17 cellular contexts compared by ENCODE assay signal in the genomic region with DNA sequence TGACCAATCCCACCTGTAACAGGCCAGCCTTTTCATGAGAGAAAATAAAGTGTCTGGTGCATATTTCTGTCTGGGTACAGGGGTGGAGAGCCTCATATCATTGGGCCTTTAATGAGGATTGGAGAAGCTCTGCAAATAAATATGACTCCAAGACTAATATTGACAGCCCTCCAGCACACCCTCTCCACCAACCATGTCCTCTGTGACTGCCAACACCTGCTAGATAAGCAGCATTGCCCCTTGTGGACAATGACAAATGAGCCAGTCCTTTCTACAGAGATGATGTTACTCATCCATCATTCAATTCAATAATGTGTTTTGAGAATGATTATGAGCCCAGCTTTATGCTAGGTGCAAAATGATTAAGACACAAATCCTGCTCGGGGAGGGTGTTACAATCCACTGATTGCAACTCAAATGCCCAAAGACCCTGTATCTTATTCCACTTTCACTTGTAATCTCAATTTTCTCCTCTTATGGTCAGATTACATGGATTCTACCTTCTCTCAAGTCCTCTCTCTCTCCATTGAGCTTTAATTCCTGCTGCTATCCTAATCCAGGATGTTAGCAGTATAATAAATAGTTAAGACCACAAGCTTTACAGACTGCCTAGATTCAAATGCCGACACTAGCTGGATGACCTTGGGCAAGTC. TPM values are rescaled to one million over a fixed set of nuclear protein-coding genes. Genes with fewer than 3 reads are reported as not detected.
DNase-seq lines count a peak whose midpoint lies in the region; ATAC-seq and TF ChIP-seq lines count a peak whose summit lies in the region.
"Had no signal": no experiment of that assay in that cellular context is flagged by ENCODE, and none has a peak within 500 bp of the region (broad histone marks: within the 10 kb centered on the region; RNA-seq: fewer than 3 reads in every experiment).

No MANE protein-coding gene starts in this region.

- no peak overlapping the region for H3K4me3 ChIP-seq in left ventricle myocardium inferior
- H3K4me3 ChIP-seq: cardiac muscle cell had no signal

- intact Hi-C loops in left ventricle myocardium inferior (cut with micrococcal nuclease), result no loop called here
- intact Hi-C loops in cardiac septum (cut with DNase I), result loop anchor here (2.0 kb wide), 1 partner anchor 48 kb away; no protein-coding TSS in a partner anchor

- DNase-seq in left ventricle myocardium inferior (no peak), cardiac septum (ENCODE audit: low spot score) (no peak), NCI-H187 treated with DMSO at 0.1 percent for 48 hours (lab: John Stamatoyannopoulos, UW) (peak; percentile 10), pons (ENCODE audit: low spot score) (no peak), dermis blood vessel endothelial cell (no peak)
- no peak for DNase-seq in stimulated activated naive B cell treated with anti-CD40 and anti-IgM and Interleukin-4, amounts not matched to agents 10 μg/mL and 1 μg/mL and 100 μg/mL, for 72 hours
- DNase-seq: activated CD4-positive, alpha-beta T cell treated with anti-CD3 and anti-CD28 coated beads, Interleukin-2, amount 50 U/mL, for 48 hours; activated gamma-delta T cell; hypothalamus; stimulated activated naive CD4-positive, alpha-beta T cell treated with Interleukin-2 at 50 U/mL for 16 hours had no signal

- H3K4me1 Mint-ChIP-seq in stimulated activated naive B cell treated with anti-CD40 and anti-IgM and Interleukin-4, amounts not matched to agents 10 μg/mL and 1 μg/mL and 100 μg/mL, for 72 hours, result peaks cover 5 to 7% of the 10 kb centered on the region in 2 donors

- peaks cover 24 to 32% of the 10 kb centered on the region in 2 donors for H3K27me3 Mint-ChIP-seq in stimulated activated naive B cell treated with anti-CD40 and anti-IgM and Interleukin-4, amounts not matched to agents 10 μg/mL and 1 μg/mL and 100 μg/mL, for 72 hours

- H3K27me3 ChIP-seq in left ventricle myocardium inferior (ENCODE audit: low read depth), result peaks cover 30% of the 10 kb centered on the region

- no peak overlapping the region for H3K4me3 Mint-ChIP-seq in stimulated activated naive B cell treated with anti-CD40 and anti-IgM and Interleukin-4, amounts not matched to agents 10 μg/mL and 1 μg/mL and 100 μg/mL, for 72 hours
- H3K4me3 Mint-ChIP-seq: T-helper 1 cell treated with Interleukin-12 subunit alpha and Interleukin-12 subunit beta and Interleukin-4 antibody, amounts not matched to agents 30 μg/mL and 1 μg/mL, for 36 hours had no signal

- H3K36me3 ChIP-seq in left ventricle myocardium inferior, result no peaks in the 10 kb centered on the region
- H3K36me3 ChIP-seq: cardiac muscle cell had no signal

- no peak overlapping the region for H3K27ac ChIP-seq in left ventricle myocardium inferior (replicated peaks)
- peak overlapping the region; percentile 80 for H3K27ac ChIP-seq in VCaP
- H3K27ac ChIP-seq: cardiac muscle cell had no signal

- no peak overlapping the region for H3K27ac Mint-ChIP-seq in stimulated activated naive B cell treated with anti-CD40 and anti-IgM and Interleukin-4, amounts not matched to agents 10 μg/mL and 1 μg/mL and 100 μg/mL, for 72 hours
- H3K27ac Mint-ChIP-seq: mesothelial cell of epicardium; T-helper 1 cell treated with Interleukin-12 subunit alpha and Interleukin-12 subunit beta and Interleukin-4 antibody, amounts not matched to agents 30 μg/mL and 1 μg/mL, for 36 hours had no signal

- peaks cover 20% of the 10 kb centered on the region for H3K4me1 ChIP-seq in left ventricle myocardium inferior

- H3K9me3 ChIP-seq in left ventricle myocardium inferior (replicated peaks), result no peaks in the 10 kb centered on the region

- H3K36me3 Mint-ChIP-seq in stimulated activated naive B cell treated with anti-CD40 and anti-IgM and Interleukin-4, amounts not matched to agents 10 μg/mL and 1 μg/mL and 100 μg/mL, for 72 hours, result no peaks in the 10 kb centered on the region
- H3K36me3 Mint-ChIP-seq: mesothelial cell of epicardium had no signal

- ATAC-seq in stimulated activated naive B cell treated with anti-CD40 and anti-IgM and Interleukin-4, amounts not matched to agents 10 μg/mL and 1 μg/mL and 100 μg/mL, for 72 hours (replicated peaks), result peak; percentile 51 to 54
- ATAC-seq in GM18858 (IDR thresholded peaks at IDR 0.05; ENCODE audit: unreplicated experiment), result no peak

- TF ChIP-seq CTCF in left ventricle myocardium inferior (IDR thresholded peaks at IDR 0.05; ENCODE audit: borderline replicate concordance) (peak; percentile 25), VCaP (conservative IDR thresholded peaks at IDR 0.05) (peak; percentile 87)

- no peaks in the 10 kb centered on the region for H3K9me3 Mint-ChIP-seq in stimulated activated naive B cell treated with anti-CD40 and anti-IgM and Interleukin-4, amounts not matched to agents 10 μg/mL and 1 μg/mL and 100 μg/mL, for 72 hours
- H3K9me3 Mint-ChIP-seq: mesothelial cell of epicardium; T-helper 1 cell treated with Interleukin-12 subunit alpha and Interleukin-12 subunit beta and Interleukin-4 antibody, amounts not matched to agents 30 μg/mL and 1 μg/mL, for 36 hours had no signal

RNA-seq across cellular contexts. Expression of a gene that starts 2.1 kb away (rescaled TPM):
- total RNA-seq in left ventricle myocardium inferior (0.82 TPM), cardiac septum (0.48 TPM), dermis blood vessel endothelial cell (not detected in 2 replicates)
- total RNA-seq: G401, pulmonary artery endothelial cell had no signal

RNA-seq across cellular contexts. Expression of a gene that starts 55.1 kb away (rescaled TPM):
- total RNA-seq in left ventricle myocardium inferior, result not detected
- total RNA-seq in cardiac septum, result 0.19 TPM
- total RNA-seq in dermis blood vessel endothelial cell, result 2.4 and 11.3 TPM in 2 replicates
